In the genomic region with DNA sequence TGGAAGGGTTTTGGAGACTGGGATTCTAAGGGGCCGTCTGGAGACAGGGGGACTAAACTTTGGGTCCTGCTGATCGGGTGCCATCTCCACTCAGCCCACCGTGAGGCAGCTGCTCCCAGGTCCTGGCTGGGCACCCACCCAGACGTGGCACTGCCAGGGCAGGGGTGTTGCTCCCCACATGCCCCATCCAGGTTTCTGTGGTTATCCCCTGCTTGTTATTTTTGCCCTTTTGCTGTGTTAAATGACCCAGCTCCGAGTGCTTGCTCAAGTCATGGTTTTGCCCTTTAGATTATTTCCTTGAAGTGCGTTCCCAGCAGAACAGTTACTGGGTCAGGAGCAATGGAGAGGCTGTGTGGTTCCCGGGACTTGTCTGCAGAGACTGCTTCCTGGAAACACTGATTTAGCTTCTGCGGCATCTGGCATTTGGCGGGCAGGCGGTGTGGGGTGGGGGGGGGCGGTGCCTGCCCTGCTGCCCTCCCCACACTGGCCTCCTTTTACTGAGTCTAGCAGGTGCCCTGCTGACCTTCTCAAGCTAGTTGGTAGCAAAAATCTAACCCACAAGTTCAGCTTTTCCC, we compare ENCODE assay signal across 10 cellular contexts. TPM values are rescaled to one million over a fixed set of nuclear protein-coding genes. Genes with fewer than 3 reads are reported as not detected.
DNase-seq lines count a peak whose midpoint lies in the region; ATAC-seq and TF ChIP-seq lines count a peak whose summit lies in the region.
"Had no signal": no experiment of that assay in that cellular context is flagged by ENCODE, and none has a peak within 500 bp of the region (broad histone marks: within the 10 kb centered on the region; RNA-seq: fewer than 3 reads in every experiment).

No MANE protein-coding gene starts in this region.

- H3K4me3 Mint-ChIP-seq in osteocyte (ENCODE audit: unreplicated experiment), result no peak overlapping the region

- no peaks in the 10 kb centered on the region for H3K27me3 Mint-ChIP-seq in osteocyte (ENCODE audit: unreplicated experiment)

- ATAC-seq in SK-N-SH treated with all-trans-retinoic acid at 6 μM for 48 hours (no peak), HG03520 (IDR thresholded peaks at IDR 0.05; ENCODE audit: unreplicated experiment) (no peak), HG03460 (IDR thresholded peaks at IDR 0.05; ENCODE audit: unreplicated experiment) (no peak)

- no peak for TF ChIP-seq CTCF in osteocyte (IDR thresholded peaks at IDR 0.05)

- H3K36me3 Mint-ChIP-seq in osteocyte (ENCODE audit: unreplicated experiment), result peaks cover 2% of the 10 kb centered on the region

- H3K9me3 Mint-ChIP-seq in osteocyte (ENCODE audit: unreplicated experiment), result no peaks in the 10 kb centered on the region

- H3K4me1 Mint-ChIP-seq in osteocyte (ENCODE audit: unreplicated experiment), result peaks cover 56% of the 10 kb centered on the region

- peak overlapping the region; percentile 38 for H3K27ac Mint-ChIP-seq in osteocyte (ENCODE audit: unreplicated experiment)

- peak; percentile 17 for DNase-seq in AG20443 (ENCODE audit: low spot score)
- peak; percentile 47 for DNase-seq in fibroblast of peridontal ligament (ENCODE audit: extremely low read depth)
- DNase-seq in osteocyte (ENCODE audit: extremely low spot score, unreplicated experiment), result no peak
- DNase-seq in dedifferentiated amniotic fluid mesenchymal stem cell (ENCODE audit: extremely low spot score), result no peak
- no peak for DNase-seq in NCI-H1417 treated with DMSO at 0.1 percent for 48 hours (lab: John Stamatoyannopoulos, UW)
- DNase-seq: H7; stimulated activated CD4-positive, alpha-beta T cell treated with anti-CD3 and anti-CD28 coated beads, Interleukin-4, amount 100 ng/mL, for 24 hours had no signal

TF ChIP-seq in SK-N-SH treated with all-trans-retinoic acid at 6 μM for 48 hours, 23 proteins besides CTCF, POLR2A, EP300 and RAD21:
- TF ChIP-seq TCF4 (CRISPR knock-in tag; IDR thresholded peaks at IDR 0.05; ENCODE audit: borderline replicate concordance) (peak; percentile 35; the same call in 1 of the 2 replicates), ZNF8 (CRISPR knock-in tag; IDR thresholded peaks at IDR 0.05) (no peak), PPARA (CRISPR knock-in tag; IDR thresholded peaks at IDR 0.05; ENCODE audit: borderline replicate concordance) (no peak), GLIS3 (CRISPR knock-in tag; IDR thresholded peaks at IDR 0.05) (no peak), ISL1 (CRISPR knock-in tag; IDR thresholded peaks at IDR 0.05) (no peak), ZC3H10 (CRISPR knock-in tag; IDR thresholded peaks at IDR 0.05) (no peak)
- TF ChIP-seq, protein P1, sequence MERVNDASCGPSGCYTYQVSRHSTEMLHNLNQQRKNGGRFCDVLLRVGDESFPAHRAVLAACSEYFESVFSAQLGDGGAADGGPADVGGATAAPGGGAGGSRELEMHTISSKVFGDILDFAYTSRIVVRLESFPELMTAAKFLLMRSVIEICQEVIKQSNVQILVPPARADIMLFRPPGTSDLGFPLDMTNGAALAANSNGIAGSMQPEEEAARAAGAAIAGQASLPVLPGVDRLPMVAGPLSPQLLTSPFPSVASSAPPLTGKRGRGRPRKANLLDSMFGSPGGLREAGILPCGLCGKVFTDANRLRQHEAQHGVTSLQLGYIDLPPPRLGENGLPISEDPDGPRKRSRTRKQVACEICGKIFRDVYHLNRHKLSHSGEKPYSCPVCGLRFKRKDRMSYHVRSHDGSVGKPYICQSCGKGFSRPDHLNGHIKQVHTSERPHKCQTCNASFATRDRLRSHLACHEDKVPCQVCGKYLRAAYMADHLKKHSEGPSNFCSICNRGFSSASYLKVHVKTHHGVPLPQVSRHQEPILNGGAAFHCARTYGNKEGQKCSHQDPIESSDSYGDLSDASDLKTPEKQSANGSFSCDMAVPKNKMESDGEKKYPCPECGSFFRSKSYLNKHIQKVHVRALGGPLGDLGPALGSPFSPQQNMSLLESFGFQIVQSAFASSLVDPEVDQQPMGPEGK (CRISPR knock-in tag; IDR thresholded peaks at IDR 0.05; ENCODE audit: borderline replicate concordance), result peak; percentile 77; the same call in 1 of the 2 replicates
- TF ChIP-seq, protein P2, sequence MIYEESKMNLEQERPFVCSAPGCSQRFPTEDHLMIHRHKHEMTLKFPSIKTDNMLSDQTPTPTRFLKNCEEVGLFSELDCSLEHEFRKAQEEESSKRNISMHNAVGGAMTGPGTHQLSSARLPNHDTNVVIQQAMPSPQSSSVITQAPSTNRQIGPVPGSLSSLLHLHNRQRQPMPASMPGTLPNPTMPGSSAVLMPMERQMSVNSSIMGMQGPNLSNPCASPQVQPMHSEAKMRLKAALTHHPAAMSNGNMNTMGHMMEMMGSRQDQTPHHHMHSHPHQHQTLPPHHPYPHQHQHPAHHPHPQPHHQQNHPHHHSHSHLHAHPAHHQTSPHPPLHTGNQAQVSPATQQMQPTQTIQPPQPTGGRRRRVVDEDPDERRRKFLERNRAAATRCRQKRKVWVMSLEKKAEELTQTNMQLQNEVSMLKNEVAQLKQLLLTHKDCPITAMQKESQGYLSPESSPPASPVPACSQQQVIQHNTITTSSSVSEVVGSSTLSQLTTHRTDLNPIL (CRISPR knock-in tag; IDR thresholded peaks at IDR 0.05; ENCODE audit: low read depth), result no peak
- TF ChIP-seq, protein P3, sequence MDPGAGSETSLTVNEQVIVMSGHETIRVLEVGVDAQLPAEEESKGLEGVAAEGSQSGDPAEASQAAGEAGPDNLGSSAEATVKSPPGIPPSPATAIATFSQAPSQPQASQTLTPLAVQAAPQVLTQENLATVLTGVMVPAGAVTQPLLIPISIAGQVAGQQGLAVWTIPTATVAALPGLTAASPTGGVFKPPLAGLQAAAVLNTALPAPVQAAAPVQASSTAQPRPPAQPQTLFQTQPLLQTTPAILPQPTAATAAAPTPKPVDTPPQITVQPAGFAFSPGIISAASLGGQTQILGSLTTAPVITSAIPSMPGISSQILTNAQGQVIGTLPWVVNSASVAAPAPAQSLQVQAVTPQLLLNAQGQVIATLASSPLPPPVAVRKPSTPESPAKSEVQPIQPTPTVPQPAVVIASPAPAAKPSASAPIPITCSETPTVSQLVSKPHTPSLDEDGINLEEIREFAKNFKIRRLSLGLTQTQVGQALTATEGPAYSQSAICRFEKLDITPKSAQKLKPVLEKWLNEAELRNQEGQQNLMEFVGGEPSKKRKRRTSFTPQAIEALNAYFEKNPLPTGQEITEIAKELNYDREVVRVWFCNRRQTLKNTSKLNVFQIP (CRISPR knock-in tag; IDR thresholded peaks at IDR 0.05; ENCODE audit: borderline replicate concordance, low read depth), result no peak

RNA-seq across cellular contexts. Expression of a gene that starts 1.9 kb away (rescaled TPM):
- 126 and 130 TPM in 2 replicates for total RNA-seq in osteocyte

RNA-seq across cellular contexts. Expression of a gene that starts 21.0 kb away (rescaled TPM):
- total RNA-seq in osteocyte, result 45.0 and 50.6 TPM in 2 replicates

RNA-seq across cellular contexts. Expression of a gene that starts 28.1 kb away (rescaled TPM):
- total RNA-seq in osteocyte, result 6.5 and 8.6 TPM in 2 replicates

RNA-seq across cellular contexts. Expression of a gene that starts 49.0 kb away (rescaled TPM):
- 0.30 TPM in 1 of 2 replicates, not detected in the other for total RNA-seq in osteocyte

RNA-seq across cellular contexts. Expression of a gene that starts 52.7 kb away (rescaled TPM):
- 154 and 156 TPM in 2 replicates for total RNA-seq in osteocyte

Comparison
In these comparisons a context has a peak if more than half of its experiments do, and no peak if none do; other contexts are left out.
1. DNase-seq: peak in AG20443 (single experiment) and fibroblast of peridontal ligament (single experiment); none in osteocyte (single experiment), dedifferentiated amniotic fluid mesenchymal stem cell (single experiment) and NCI-H1417 treated with DMSO at 0.1 percent for 48 hours (single experiment).